10 cellular contexts compared by ENCODE assay signal in genomic region chr12:122982963-122983788, GRCh38. TPM values are rescaled to one million over a fixed set of nuclear protein-coding genes. Genes with fewer than 3 reads are reported as not detected.
DNase-seq lines count a peak whose midpoint lies in the region; ATAC-seq and TF ChIP-seq lines count a peak whose summit lies in the region.
"Had no signal": no experiment of that assay in that cellular context is flagged by ENCODE, and none has a peak within 500 bp of the region (broad histone marks: within the 10 kb centered on the region; RNA-seq: fewer than 3 reads in every experiment).

No MANE protein-coding gene starts in this region.

- no peaks in the 10 kb centered on the region for H3K9me3 ChIP-seq in right cardiac atrium (ENCODE audit: control insufficient read depth, low read length)
- no peaks in the 10 kb centered on the region for H3K9me3 ChIP-seq in adrenal gland (replicated peaks in 1 of 3)
- no peaks in the 10 kb centered on the region for H3K9me3 ChIP-seq in naive thymus-derived CD4-positive, alpha-beta T cell (ENCODE audit: control insufficient read depth in 2 of 3, low read length in 3 of 3)
- H3K9me3 ChIP-seq in uterus, result no peaks in the 10 kb centered on the region

- intact Hi-C loops in right cardiac atrium (cut with DNase I), result loop anchor here in 3 of 4 donors (5.0 to 10.0 kb wide), 3 partner anchors 164 to 259 kb away; partner anchors contain the start of genes MPHOSPH9 (in 1 of the 3) and MTRFR (in 1 of the 3)
- intact Hi-C loops in left ventricle myocardium superior (cut with micrococcal nuclease), result no loop called here
- intact Hi-C loops in adrenal gland (cut with DNase I), result loop anchor here in 1 of 2 donors (5.0 kb wide), 2 partner anchors 169 to 254 kb away; partner anchors contain the start of gene PITPNM2
- intact Hi-C loops in naive thymus-derived CD4-positive, alpha-beta T cell (cut with micrococcal nuclease), result no loop called here
- intact Hi-C loops in uterus (cut with DNase I; ENCODE audit: low total_unique reads), result no loop called here

- peaks cover 22 to 50% (median 38%) of the 10 kb centered on the region in 7 donors for H3K4me1 Mint-ChIP-seq in naive thymus-derived CD4-positive, alpha-beta T cell

- H3K27ac ChIP-seq in right cardiac atrium (ENCODE audit: low read length) (no peak overlapping the region), adrenal gland (peak overlapping the region in 4 of 5 donors; percentile 49 to 90 (median 88)), uterus (peak overlapping the region; percentile 62 to 73)
- peak overlapping the region; percentile 81 for H3K27ac ChIP-seq in naive thymus-derived CD4-positive, alpha-beta T cell (ENCODE audit: low read depth, low read length)

- H3K27me3 Mint-ChIP-seq in naive thymus-derived CD4-positive, alpha-beta T cell, result no peaks in the 10 kb centered on the region

- no peak for TF ChIP-seq CTCF in adrenal gland (IDR thresholded peaks at IDR 0.05)
- TF ChIP-seq CTCF in uterus (IDR thresholded peaks at IDR 0.05), result no peak

- H3K36me3 ChIP-seq in adrenal gland (replicated peaks in 1 of 2), result peaks cover 0 to 33% of the 10 kb centered on the region in 2 donors
- peaks cover 0 to 67% (median 5%) of the 10 kb centered on the region in 3 experiments for H3K36me3 ChIP-seq in naive thymus-derived CD4-positive, alpha-beta T cell (ENCODE audit: control insufficient read depth in 2 of 3, insufficient read depth in 3 of 3, low read length in 3 of 3)
- no peaks in the 10 kb centered on the region for H3K36me3 ChIP-seq in uterus

- H3K27me3 ChIP-seq in right cardiac atrium (ENCODE audit: control insufficient read depth, insufficient read depth) (no peaks in the 10 kb centered on the region), adrenal gland (no peaks in the 10 kb centered on the region), uterus (no peaks in the 10 kb centered on the region)
- no peaks in the 10 kb centered on the region for H3K27me3 ChIP-seq in naive thymus-derived CD4-positive, alpha-beta T cell (ENCODE audit: control insufficient read depth in 2 of 2, insufficient read depth in 2 of 2, low read length in 2 of 2)

- POLR2A ChIA-PET in naive thymus-derived CD4-positive, alpha-beta T cell (lab: Charles Lee), result interaction anchor here (0.5 to 3.4 kb wide), 9 partner anchors 8 to 263 kb away, joined by 3 to 17 read pairs (median 4); partner anchors contain the start of genes MPHOSPH9, MTRFR and OGFOD2

- peaks cover 0 to 7% (median 0%) of the 10 kb centered on the region in 11 donors for H3K9me3 Mint-ChIP-seq in naive thymus-derived CD4-positive, alpha-beta T cell

- TF ChIP-seq POLR2A in adrenal gland (IDR thresholded peaks at IDR 0.05) (no peak), uterus (IDR thresholded peaks at IDR 0.05) (no peak)

- H3K4me3 Mint-ChIP-seq in naive thymus-derived CD4-positive, alpha-beta T cell, result peak overlapping the region; percentile 10 to 95 (median 88)

- no peak overlapping the region for H3K4me3 ChIP-seq in right cardiac atrium (ENCODE audit: low read length)
- no peak overlapping the region for H3K4me3 ChIP-seq in adrenal gland
- no peak overlapping the region for H3K4me3 ChIP-seq in naive thymus-derived CD4-positive, alpha-beta T cell (ENCODE audit: low read length)
- H3K4me3 ChIP-seq in uterus, result no peak overlapping the region

- CTCF ChIA-PET in naive thymus-derived CD4-positive, alpha-beta T cell (lab: Charles Lee), result interaction anchor here (0.6 kb wide), 1 partner anchor 171 kb away, joined by 3 read pairs; no protein-coding TSS in a partner anchor

- peaks cover 0 to 16% (median 6%) of the 10 kb centered on the region in 5 donors for H3K36me3 Mint-ChIP-seq in naive thymus-derived CD4-positive, alpha-beta T cell

- ATAC-seq in right cardiac atrium (no peak), left ventricle myocardium superior (no peak), GM18870 (IDR thresholded peaks at IDR 0.05; ENCODE audit: unreplicated experiment) (no peak), GM19351 (IDR thresholded peaks at IDR 0.05; ENCODE audit: unreplicated experiment) (no peak)
- no peak for ATAC-seq in naive thymus-derived CD4-positive, alpha-beta T cell

- DNase-seq in right cardiac atrium, result peak; percentile 12 to 60 (median 44)
- DNase-seq in left ventricle myocardium superior, result no peak
- DNase-seq in adrenal gland, result peak in 1 of 7 donors; percentile 42
- DNase-seq in naive thymus-derived CD4-positive, alpha-beta T cell, result no peak
- DNase-seq in uterus, result no peak
- DNase-seq in NCI-H146 treated with DMSO at 0.1 percent for 48 hours (lab: John Stamatoyannopoulos, UW; ENCODE audit: unreplicated experiment), result no peak
- DNase-seq: COR-L47, NCI-H146 had no signal

- WGBS in right cardiac atrium, result 64% methylated on average over 21 of the region's 21 CpGs
- 54 to 71% (median 62%) methylated on average over 4 to 21 of the region's 21 CpGs for WGBS in adrenal gland, 4 donors

- H3K4me1 ChIP-seq in right cardiac atrium (ENCODE audit: control insufficient read depth, insufficient read depth, low read length), result peaks cover 6% of the 10 kb centered on the region
- H3K4me1 ChIP-seq in adrenal gland (replicated peaks in 1 of 2), result peaks cover 44 to 63% of the 10 kb centered on the region in 2 donors
- peaks cover 23 to 32% of the 10 kb centered on the region in 2 donors for H3K4me1 ChIP-seq in naive thymus-derived CD4-positive, alpha-beta T cell (ENCODE audit: control insufficient read depth in 2 of 2, insufficient read depth in 2 of 2, low read length in 2 of 2)
- H3K4me1 ChIP-seq in uterus, result peaks cover 5 to 37% of the 10 kb centered on the region in 2 donors

- peak overlapping the region in 8 of 9 donors; percentile 19 to 89 (median 80) for H3K27ac Mint-ChIP-seq in naive thymus-derived CD4-positive, alpha-beta T cell

RNA-seq across cellular contexts. Expression of gene ARL6IP4, which starts 2.7 kb away (rescaled TPM):
- total RNA-seq in right cardiac atrium (100 to 1,000 TPM; 158 to 185 (median 168) TPM), left ventricle myocardium superior (181 TPM), adrenal gland (100 to 1,000 TPM; 192 to 384 (median 284) TPM), uterus (100 to 1,000 TPM in 3 of 4 donors, 10 to 100 TPM in 1; 85.9 to 314 (median 207) TPM)
- polyA plus RNA-seq in right cardiac atrium (299 TPM), adrenal gland (100 to 1,000 TPM; 198 to 709 (median 531) TPM)
- total RNA-seq in naive thymus-derived CD4-positive, alpha-beta T cell, result 100 to 1,000 TPM; 137 to 189 (median 169) TPM
- 100 to 1,000 TPM; 201 to 295 TPM for polyA plus RNA-seq in naive thymus-derived CD4-positive, alpha-beta T cell

RNA-seq across cellular contexts. Expression of gene OGFOD2, which starts 8.1 kb away (rescaled TPM):
- total RNA-seq in right cardiac atrium (10 to 100 TPM in 3 of 4 donors, 1 to 10 TPM in 1; 9.6 to 17.8 (median 14.7) TPM), left ventricle myocardium superior (15.4 TPM), adrenal gland (10 to 100 TPM; 14.8 to 44.8 (median 21.8) TPM), uterus (100 to 1,000 TPM in 1 of 4 donors, 10 to 100 TPM in 3; 13.3 to 133 (median 16.8) TPM)
- polyA plus RNA-seq in right cardiac atrium (14.6 TPM), adrenal gland (10 to 100 TPM in 2 of 3 donors, 1 to 10 TPM in 1; 6.2 to 21.7 (median 16.7) TPM)
- total RNA-seq in naive thymus-derived CD4-positive, alpha-beta T cell, result 10 to 100 TPM; 17.4 to 49.1 (median 27.2) TPM
- polyA plus RNA-seq in naive thymus-derived CD4-positive, alpha-beta T cell, result 10 to 100 TPM; 16.8 to 19.5 TPM

RNA-seq across cellular contexts. Expression of gene ABCB9, which starts 16.9 kb away (rescaled TPM):
- total RNA-seq in right cardiac atrium, result 1 to 10 TPM; 6.0 to 7.0 (median 6.7) TPM
- polyA plus RNA-seq in right cardiac atrium, result 5.2 TPM
- total RNA-seq in left ventricle myocardium superior, result 4.6 TPM
- total RNA-seq in adrenal gland, result 1 to 10 TPM; 3.6 to 10.0 (median 6.2) TPM
- polyA plus RNA-seq in adrenal gland, result 1 to 10 TPM; 2.0 to 7.5 (median 3.0) TPM
- total RNA-seq in naive thymus-derived CD4-positive, alpha-beta T cell, result 1 to 10 TPM; 6.2 to 8.9 (median 7.1) TPM
- polyA plus RNA-seq in naive thymus-derived CD4-positive, alpha-beta T cell, result 1 to 10 TPM in 1 of 2 donors, under 1 TPM in 1; 0.74 to 1.5 TPM
- total RNA-seq in uterus, result 1 to 10 TPM; 2.0 to 8.6 (median 6.1) TPM

Comparison
In these comparisons a context has a peak if more than half of its experiments do, and no peak if none do; other contexts are left out.
1. DNase-seq: peak in right cardiac atrium (3 of 3); none in left ventricle myocardium superior (single experiment), naive thymus-derived CD4-positive, alpha-beta T cell (0 of 9), uterus (0 of 2) and NCI-H146 treated with DMSO at 0.1 percent for 48 hours (single experiment).
2. intact Hi-C loops: an anchor here in right cardiac atrium (5.0 to 10.0 kb wide); none called in left ventricle myocardium superior, naive thymus-derived CD4-positive, alpha-beta T cell and uterus.